ENCODE assay signal across 25 cellular contexts in genomic region chr11:126874276-126874675, GRCh38.
"Had no signal": no experiment of that assay in that cellular context is flagged by ENCODE, and none has a peak within 500 bp of the region (broad histone marks: within the 10 kb centered on the region; RNA-seq: fewer than 3 reads in every experiment).

No MANE protein-coding gene starts in this region.

- FAIRE-seq: endothelial cell of umbilical vein, frontal cortex, keratinocyte, urothelium cell line had no signal

- H3K4me1 Mint-ChIP-seq: naive thymus-derived CD8-positive, alpha-beta T cell; stimulated activated memory B cell treated with anti-CD40 and anti-IgM and Interleukin-4, amounts not matched to agents 10 μg/mL and 1 μg/mL and 100 μg/mL, for 72 hours had no signal

- H3K4me3 ChIP-seq: coronary artery, esophagus muscularis mucosa, lower lobe of right lung, ovary, psoas muscle, sigmoid colon, spleen, thoracic aorta, tibial nerve, upper lobe of left lung had no signal

- H3K9me3 ChIP-seq: esophagus muscularis mucosa, lower lobe of right lung, ovary, psoas muscle, sigmoid colon, spleen, thoracic aorta, tibial nerve, upper lobe of left lung had no signal

- H3K4me1 ChIP-seq: esophagus muscularis mucosa, lower lobe of right lung, psoas muscle, spleen, upper lobe of left lung had no signal

- H3K36me3 ChIP-seq: esophagus muscularis mucosa, lower lobe of right lung, ovary, sigmoid colon, spleen, thoracic aorta, tibial nerve, upper lobe of left lung had no signal

- DNase-seq: dermis blood vessel endothelial cell; effector memory CD4-positive, alpha-beta T cell; left ventricle myocardium superior; lower lobe of right lung; naive thymus-derived CD8-positive, alpha-beta T cell; nephron progenitor cell; nucleus accumbens; ovary; posterior cingulate gyrus; psoas muscle; right cardiac atrium; sigmoid colon; spleen; stimulated activated CD4-positive, alpha-beta T cell treated with anti-CD3 and anti-CD28 coated beads, Interleukin-4, amount 100 ng/mL, for 4 hours; stimulated activated naive CD8-positive, alpha-beta T cell treated with anti-CD3 and anti-CD28 coated beads, Interleukin-15, Interleukin-2, amounts not matched to agents 100 U/mL and 50 U/mL, for 24 hours; upper lobe of left lung had no signal

- H3K27ac Mint-ChIP-seq: naive thymus-derived CD8-positive, alpha-beta T cell; stimulated activated memory B cell treated with anti-CD40 and anti-IgM and Interleukin-4, amounts not matched to agents 10 μg/mL and 1 μg/mL and 100 μg/mL, for 72 hours had no signal

- H3K36me3 Mint-ChIP-seq: naive thymus-derived CD8-positive, alpha-beta T cell; stimulated activated memory B cell treated with anti-CD40 and anti-IgM and Interleukin-4, amounts not matched to agents 10 μg/mL and 1 μg/mL and 100 μg/mL, for 72 hours had no signal

- H3K27ac ChIP-seq: coronary artery, esophagus muscularis mucosa, lower lobe of right lung, ovary, psoas muscle, sigmoid colon, spleen, thoracic aorta, tibial nerve, upper lobe of left lung had no signal

- H3K27me3 Mint-ChIP-seq: stimulated activated memory B cell treated with anti-CD40 and anti-IgM and Interleukin-4, amounts not matched to agents 10 μg/mL and 1 μg/mL and 100 μg/mL, for 72 hours had no signal

- H3K4me3 Mint-ChIP-seq: naive thymus-derived CD8-positive, alpha-beta T cell; nephron progenitor cell; stimulated activated memory B cell treated with anti-CD40 and anti-IgM and Interleukin-4, amounts not matched to agents 10 μg/mL and 1 μg/mL and 100 μg/mL, for 72 hours had no signal

- H3K27me3 ChIP-seq: ovary, sigmoid colon, tibial nerve, upper lobe of left lung had no signal
